1 cellular context compared by ENCODE assay signal in the genomic region with DNA sequence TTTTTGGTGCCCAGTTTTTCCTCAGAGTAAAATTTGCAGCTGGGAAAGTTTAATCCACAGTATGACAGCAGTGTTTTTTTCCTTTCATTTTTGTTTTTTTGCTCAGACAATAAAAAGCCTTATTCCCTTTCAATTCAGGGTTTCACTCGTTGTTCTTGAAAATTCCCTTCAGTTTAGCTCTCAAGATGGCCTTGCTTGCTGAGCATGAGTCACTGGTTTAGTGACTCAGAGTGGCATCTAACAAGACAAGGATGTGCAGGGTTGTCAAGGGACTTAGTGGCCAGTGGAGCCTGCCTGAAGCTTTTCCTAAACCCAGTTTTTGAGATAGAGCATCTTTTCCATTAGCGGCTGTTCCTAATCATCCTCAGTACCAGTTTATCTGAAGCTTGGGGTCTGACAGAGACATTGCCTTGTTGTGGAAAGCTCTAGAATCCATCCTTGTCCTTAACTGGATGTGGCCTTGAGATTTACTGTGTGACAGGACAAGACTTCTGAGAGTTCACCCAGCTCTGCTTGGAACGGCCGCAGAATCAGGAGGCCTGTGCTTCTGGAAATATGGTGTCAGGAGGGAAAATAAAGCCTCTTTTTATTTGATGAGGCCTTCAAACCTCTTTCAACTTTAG.
TF ChIP-seq lines count a peak whose summit lies in the region.

No MANE protein-coding gene starts in this region.

TF ChIP-seq in GM23338, 12 proteins besides CTCF, POLR2A, EP300 and RAD21 (continued from another document):
- TF ChIP-seq, protein P1, sequence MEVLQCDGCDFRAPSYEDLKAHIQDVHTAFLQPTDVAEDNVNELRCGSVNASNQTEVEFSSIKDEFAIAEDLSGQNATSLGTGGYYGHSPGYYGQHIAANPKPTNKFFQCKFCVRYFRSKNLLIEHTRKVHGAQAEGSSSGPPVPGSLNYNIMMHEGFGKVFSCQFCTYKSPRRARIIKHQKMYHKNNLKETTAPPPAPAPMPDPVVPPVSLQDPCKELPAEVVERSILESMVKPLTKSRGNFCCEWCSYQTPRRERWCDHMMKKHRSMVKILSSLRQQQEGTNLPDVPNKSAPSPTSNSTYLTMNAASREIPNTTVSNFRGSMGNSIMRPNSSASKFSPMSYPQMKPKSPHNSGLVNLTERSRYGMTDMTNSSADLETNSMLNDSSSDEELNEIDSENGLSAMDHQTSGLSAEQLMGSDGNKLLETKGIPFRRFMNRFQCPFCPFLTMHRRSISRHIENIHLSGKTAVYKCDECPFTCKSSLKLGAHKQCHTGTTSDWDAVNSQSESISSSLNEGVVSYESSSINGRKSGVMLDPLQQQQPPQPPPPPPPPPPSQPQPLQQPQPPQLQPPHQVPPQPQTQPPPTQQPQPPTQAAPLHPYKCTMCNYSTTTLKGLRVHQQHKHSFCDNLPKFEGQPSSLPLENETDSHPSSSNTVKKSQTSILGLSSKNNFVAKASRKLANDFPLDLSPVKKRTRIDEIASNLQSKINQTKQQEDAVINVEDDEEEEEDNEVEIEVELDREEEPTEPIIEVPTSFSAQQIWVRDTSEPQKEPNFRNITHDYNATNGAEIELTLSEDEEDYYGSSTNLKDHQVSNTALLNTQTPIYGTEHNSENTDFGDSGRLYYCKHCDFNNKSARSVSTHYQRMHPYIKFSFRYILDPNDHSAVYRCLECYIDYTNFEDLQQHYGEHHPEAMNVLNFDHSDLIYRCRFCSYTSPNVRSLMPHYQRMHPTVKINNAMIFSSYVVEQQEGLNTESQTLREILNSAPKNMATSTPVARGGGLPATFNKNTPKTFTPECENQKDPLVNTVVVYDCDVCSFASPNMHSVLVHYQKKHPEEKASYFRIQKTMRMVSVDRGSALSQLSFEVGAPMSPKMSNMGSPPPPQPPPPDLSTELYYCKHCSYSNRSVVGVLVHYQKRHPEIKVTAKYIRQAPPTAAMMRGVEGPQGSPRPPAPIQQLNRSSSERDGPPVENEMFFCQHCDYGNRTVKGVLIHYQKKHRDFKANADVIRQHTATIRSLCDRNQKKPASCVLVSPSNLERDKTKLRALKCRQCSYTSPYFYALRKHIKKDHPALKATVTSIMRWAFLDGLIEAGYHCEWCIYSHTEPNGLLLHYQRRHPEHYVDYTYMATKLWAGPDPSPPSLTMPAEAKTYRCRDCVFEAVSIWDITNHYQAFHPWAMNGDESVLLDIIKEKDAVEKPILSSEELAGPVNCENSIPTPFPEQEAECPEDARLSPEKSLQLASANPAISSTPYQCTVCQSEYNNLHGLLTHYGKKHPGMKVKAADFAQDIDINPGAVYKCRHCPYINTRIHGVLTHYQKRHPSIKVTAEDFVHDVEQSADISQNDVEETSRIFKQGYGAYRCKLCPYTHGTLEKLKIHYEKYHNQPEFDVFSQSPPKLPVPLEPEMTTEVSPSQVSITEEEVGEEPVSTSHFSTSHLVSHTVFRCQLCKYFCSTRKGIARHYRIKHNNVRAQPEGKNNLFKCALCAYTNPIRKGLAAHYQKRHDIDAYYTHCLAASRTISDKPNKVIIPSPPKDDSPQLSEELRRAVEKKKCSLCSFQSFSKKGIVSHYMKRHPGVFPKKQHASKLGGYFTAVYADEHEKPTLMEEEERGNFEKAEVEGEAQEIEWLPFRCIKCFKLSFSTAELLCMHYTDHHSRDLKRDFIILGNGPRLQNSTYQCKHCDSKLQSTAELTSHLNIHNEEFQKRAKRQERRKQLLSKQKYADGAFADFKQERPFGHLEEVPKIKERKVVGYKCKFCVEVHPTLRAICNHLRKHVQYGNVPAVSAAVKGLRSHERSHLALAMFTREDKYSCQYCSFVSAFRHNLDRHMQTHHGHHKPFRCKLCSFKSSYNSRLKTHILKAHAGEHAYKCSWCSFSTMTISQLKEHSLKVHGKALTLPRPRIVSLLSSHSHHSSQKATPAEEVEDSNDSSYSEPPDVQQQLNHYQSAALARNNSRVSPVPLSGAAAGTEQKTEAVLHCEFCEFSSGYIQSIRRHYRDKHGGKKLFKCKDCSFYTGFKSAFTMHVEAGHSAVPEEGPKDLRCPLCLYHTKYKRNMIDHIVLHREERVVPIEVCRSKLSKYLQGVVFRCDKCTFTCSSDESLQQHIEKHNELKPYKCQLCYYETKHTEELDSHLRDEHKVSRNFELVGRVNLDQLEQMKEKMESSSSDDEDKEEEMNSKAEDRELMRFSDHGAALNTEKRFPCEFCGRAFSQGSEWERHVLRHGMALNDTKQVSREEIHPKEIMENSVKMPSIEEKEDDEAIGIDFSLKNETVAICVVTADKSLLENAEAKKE (CRISPR knock-in tag; IDR thresholded peaks at IDR 0.05) = no peak
